Comparison of ENCODE assay signal across 1 cellular context in the genomic region with DNA sequence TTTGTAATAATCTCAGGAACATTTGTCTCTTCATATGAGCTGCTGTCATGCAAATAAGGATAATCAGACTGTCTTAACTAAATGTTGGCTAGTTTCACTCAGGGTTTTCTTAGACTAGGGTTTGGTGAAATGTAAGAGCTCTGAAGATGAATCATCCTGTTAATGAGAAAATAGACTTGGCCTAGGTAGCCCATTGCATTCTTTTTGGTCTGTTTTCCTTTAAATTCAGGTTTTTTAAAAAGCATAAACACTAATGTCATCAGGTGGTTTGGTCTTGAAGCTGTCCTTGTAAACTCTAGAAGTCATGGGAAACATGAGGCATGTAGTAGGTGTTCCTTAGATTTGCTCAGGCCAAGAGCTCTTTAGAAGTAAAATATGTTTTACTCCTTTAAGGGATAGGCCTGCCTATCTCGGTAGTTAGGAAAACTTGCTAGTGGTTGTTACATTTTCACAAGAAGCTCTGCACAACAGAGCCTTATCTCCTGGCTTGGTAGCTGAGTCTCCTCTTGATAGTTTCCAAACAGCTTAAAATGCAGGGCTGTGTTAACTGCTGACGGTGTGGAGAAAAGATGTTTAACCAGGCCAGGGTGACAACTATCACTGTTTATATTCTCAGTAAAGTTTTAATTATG.
TF ChIP-seq lines count a peak whose summit lies in the region.

No MANE protein-coding gene starts in this region.

TF ChIP-seq in GM23338, 12 proteins besides CTCF, POLR2A, EP300 and RAD21:
- TF ChIP-seq, protein P1, sequence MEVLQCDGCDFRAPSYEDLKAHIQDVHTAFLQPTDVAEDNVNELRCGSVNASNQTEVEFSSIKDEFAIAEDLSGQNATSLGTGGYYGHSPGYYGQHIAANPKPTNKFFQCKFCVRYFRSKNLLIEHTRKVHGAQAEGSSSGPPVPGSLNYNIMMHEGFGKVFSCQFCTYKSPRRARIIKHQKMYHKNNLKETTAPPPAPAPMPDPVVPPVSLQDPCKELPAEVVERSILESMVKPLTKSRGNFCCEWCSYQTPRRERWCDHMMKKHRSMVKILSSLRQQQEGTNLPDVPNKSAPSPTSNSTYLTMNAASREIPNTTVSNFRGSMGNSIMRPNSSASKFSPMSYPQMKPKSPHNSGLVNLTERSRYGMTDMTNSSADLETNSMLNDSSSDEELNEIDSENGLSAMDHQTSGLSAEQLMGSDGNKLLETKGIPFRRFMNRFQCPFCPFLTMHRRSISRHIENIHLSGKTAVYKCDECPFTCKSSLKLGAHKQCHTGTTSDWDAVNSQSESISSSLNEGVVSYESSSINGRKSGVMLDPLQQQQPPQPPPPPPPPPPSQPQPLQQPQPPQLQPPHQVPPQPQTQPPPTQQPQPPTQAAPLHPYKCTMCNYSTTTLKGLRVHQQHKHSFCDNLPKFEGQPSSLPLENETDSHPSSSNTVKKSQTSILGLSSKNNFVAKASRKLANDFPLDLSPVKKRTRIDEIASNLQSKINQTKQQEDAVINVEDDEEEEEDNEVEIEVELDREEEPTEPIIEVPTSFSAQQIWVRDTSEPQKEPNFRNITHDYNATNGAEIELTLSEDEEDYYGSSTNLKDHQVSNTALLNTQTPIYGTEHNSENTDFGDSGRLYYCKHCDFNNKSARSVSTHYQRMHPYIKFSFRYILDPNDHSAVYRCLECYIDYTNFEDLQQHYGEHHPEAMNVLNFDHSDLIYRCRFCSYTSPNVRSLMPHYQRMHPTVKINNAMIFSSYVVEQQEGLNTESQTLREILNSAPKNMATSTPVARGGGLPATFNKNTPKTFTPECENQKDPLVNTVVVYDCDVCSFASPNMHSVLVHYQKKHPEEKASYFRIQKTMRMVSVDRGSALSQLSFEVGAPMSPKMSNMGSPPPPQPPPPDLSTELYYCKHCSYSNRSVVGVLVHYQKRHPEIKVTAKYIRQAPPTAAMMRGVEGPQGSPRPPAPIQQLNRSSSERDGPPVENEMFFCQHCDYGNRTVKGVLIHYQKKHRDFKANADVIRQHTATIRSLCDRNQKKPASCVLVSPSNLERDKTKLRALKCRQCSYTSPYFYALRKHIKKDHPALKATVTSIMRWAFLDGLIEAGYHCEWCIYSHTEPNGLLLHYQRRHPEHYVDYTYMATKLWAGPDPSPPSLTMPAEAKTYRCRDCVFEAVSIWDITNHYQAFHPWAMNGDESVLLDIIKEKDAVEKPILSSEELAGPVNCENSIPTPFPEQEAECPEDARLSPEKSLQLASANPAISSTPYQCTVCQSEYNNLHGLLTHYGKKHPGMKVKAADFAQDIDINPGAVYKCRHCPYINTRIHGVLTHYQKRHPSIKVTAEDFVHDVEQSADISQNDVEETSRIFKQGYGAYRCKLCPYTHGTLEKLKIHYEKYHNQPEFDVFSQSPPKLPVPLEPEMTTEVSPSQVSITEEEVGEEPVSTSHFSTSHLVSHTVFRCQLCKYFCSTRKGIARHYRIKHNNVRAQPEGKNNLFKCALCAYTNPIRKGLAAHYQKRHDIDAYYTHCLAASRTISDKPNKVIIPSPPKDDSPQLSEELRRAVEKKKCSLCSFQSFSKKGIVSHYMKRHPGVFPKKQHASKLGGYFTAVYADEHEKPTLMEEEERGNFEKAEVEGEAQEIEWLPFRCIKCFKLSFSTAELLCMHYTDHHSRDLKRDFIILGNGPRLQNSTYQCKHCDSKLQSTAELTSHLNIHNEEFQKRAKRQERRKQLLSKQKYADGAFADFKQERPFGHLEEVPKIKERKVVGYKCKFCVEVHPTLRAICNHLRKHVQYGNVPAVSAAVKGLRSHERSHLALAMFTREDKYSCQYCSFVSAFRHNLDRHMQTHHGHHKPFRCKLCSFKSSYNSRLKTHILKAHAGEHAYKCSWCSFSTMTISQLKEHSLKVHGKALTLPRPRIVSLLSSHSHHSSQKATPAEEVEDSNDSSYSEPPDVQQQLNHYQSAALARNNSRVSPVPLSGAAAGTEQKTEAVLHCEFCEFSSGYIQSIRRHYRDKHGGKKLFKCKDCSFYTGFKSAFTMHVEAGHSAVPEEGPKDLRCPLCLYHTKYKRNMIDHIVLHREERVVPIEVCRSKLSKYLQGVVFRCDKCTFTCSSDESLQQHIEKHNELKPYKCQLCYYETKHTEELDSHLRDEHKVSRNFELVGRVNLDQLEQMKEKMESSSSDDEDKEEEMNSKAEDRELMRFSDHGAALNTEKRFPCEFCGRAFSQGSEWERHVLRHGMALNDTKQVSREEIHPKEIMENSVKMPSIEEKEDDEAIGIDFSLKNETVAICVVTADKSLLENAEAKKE (CRISPR knock-in tag; IDR thresholded peaks at IDR 0.05) = no peak
- no peak for TF ChIP-seq ZNF331 (CRISPR knock-in tag; IDR thresholded peaks at IDR 0.05; ENCODE audit: low read depth)
- no peak for TF ChIP-seq STAT1 (IDR thresholded peaks at IDR 0.05; ENCODE audit: unreplicated experiment)
- TF ChIP-seq JUNB (IDR thresholded peaks at IDR 0.05; ENCODE audit: unreplicated experiment) = no peak
- no peak for TF ChIP-seq EZH2 (IDR thresholded peaks at IDR 0.05; ENCODE audit: low read depth, unreplicated experiment)
- TF ChIP-seq, protein P2, sequence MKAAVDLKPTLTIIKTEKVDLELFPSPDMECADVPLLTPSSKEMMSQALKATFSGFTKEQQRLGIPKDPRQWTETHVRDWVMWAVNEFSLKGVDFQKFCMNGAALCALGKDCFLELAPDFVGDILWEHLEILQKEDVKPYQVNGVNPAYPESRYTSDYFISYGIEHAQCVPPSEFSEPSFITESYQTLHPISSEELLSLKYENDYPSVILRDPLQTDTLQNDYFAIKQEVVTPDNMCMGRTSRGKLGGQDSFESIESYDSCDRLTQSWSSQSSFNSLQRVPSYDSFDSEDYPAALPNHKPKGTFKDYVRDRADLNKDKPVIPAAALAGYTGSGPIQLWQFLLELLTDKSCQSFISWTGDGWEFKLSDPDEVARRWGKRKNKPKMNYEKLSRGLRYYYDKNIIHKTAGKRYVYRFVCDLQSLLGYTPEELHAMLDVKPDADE (IDR thresholded peaks at IDR 0.05) = no peak
- no peak for TF ChIP-seq EZH2phosphoT487 (IDR thresholded peaks at IDR 0.05; ENCODE audit: unreplicated experiment)
- TF ChIP-seq POLR2AphosphoS5 (IDR thresholded peaks at IDR 0.05; ENCODE audit: low read depth) = no peak
- TF ChIP-seq, protein P3, sequence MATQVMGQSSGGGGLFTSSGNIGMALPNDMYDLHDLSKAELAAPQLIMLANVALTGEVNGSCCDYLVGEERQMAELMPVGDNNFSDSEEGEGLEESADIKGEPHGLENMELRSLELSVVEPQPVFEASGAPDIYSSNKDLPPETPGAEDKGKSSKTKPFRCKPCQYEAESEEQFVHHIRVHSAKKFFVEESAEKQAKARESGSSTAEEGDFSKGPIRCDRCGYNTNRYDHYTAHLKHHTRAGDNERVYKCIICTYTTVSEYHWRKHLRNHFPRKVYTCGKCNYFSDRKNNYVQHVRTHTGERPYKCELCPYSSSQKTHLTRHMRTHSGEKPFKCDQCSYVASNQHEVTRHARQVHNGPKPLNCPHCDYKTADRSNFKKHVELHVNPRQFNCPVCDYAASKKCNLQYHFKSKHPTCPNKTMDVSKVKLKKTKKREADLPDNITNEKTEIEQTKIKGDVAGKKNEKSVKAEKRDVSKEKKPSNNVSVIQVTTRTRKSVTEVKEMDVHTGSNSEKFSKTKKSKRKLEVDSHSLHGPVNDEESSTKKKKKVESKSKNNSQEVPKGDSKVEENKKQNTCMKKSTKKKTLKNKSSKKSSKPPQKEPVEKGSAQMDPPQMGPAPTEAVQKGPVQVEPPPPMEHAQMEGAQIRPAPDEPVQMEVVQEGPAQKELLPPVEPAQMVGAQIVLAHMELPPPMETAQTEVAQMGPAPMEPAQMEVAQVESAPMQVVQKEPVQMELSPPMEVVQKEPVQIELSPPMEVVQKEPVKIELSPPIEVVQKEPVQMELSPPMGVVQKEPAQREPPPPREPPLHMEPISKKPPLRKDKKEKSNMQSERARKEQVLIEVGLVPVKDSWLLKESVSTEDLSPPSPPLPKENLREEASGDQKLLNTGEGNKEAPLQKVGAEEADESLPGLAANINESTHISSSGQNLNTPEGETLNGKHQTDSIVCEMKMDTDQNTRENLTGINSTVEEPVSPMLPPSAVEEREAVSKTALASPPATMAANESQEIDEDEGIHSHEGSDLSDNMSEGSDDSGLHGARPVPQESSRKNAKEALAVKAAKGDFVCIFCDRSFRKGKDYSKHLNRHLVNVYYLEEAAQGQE (IDR thresholded peaks at IDR 0.05; ENCODE audit: unreplicated experiment) = no peak
